Comparison of ENCODE assay signal across 1 cellular context in the genomic region with DNA sequence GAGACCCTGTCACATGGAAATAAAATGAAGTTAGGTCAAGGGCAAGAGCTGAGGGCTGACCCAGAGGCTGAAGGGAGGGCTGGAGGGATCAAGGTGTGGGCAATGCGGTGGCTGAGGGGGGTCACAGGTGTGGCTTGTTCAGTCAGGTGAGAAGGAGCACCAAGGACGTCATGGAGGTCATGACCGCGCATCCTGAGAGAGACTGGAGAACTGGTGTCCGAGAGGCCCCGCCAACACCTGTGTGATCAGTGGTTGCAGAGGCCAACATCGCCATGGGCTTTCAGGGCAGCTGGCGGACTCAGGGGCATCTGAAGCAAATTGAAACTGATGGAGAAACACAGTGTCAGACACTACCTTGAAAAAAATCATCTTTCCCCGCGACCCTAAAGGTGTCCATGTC.
TF ChIP-seq lines count a peak whose summit lies in the region.

No MANE protein-coding gene starts in this region.

TF ChIP-seq in IMR-90, 13 proteins besides CTCF, POLR2A, EP300 and RAD21:
- TF ChIP-seq RFX5 (IDR thresholded peaks at IDR 0.05; ENCODE audit: low read depth, low read length) (no peak), MAZ (IDR thresholded peaks at IDR 0.05; ENCODE audit: borderline replicate concordance, low read depth, low read length) (no peak), BHLHE40 (IDR thresholded peaks at IDR 0.05; ENCODE audit: low read depth, low read length) (no peak), NFE2L2 (IDR thresholded peaks at IDR 0.05; ENCODE audit: low read depth, low read length) (no peak), CHD1 (IDR thresholded peaks at IDR 0.05; ENCODE audit: low read depth, low read length) (no peak), CEBPB (IDR thresholded peaks at IDR 0.05; ENCODE audit: low read depth, low read length) (no peak), SMC3 (IDR thresholded peaks at IDR 0.05; ENCODE audit: low read depth, low read length) (no peak)
- TF ChIP-seq, protein P1, sequence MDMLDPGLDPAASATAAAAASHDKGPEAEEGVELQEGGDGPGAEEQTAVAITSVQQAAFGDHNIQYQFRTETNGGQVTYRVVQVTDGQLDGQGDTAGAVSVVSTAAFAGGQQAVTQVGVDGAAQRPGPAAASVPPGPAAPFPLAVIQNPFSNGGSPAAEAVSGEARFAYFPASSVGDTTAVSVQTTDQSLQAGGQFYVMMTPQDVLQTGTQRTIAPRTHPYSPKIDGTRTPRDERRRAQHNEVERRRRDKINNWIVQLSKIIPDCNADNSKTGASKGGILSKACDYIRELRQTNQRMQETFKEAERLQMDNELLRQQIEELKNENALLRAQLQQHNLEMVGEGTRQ (IDR thresholded peaks at IDR 0.05; ENCODE audit: low read depth, low read length): no peak
